In the genomic region with DNA sequence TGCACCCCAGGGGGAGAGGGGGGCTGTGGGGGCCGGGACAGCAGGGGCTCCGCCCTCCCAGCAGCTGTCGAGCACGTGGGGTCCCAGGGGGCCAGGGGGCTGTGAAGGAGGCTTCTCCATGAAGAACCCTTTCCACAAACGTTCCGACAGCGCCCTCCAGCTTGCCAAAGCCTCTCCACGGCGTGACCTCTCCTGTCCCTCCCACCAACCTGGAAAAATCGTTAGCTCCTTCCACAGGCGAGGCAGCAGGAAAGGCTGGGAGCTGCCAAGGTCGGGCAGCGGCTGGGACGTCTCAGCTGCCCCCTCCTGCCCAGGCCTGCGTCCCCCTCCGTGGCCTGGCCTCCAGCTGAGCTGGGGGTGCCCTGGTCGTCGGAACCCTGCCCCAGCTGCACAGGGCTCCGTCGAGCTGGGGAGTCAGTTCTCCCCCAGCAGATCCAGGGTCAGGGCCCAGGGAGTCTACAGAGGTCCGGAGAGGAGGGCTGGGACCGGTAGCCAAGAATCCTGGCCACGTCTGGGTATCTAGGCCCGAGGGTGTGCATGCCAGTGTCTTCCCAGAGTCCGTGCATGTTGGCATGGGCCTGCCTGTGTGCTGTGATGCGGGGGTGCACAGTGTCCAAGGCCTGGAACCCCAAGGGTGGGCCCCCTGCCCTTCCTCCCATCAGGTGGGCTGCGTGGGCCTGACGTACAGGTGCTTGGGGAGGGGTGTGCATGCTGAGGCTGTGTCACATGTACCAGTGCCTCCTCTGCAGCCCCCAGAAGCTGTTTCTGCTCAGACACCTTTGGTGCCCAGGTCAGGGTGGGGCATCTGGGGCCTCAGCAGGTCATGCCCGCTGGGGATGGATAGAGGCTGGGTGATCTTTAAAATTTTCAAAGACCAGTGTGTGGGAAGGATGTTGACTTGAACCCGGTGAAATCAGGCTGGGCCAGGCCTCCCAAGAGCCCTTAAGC, we compare ENCODE assay signal across 1 cellular context.
TF ChIP-seq lines count a peak whose summit lies in the region.

No MANE protein-coding gene starts in this region.

TF ChIP-seq in GM23338, 12 proteins besides CTCF, POLR2A, EP300 and RAD21 (continued from another document):
- TF ChIP-seq, protein P1, sequence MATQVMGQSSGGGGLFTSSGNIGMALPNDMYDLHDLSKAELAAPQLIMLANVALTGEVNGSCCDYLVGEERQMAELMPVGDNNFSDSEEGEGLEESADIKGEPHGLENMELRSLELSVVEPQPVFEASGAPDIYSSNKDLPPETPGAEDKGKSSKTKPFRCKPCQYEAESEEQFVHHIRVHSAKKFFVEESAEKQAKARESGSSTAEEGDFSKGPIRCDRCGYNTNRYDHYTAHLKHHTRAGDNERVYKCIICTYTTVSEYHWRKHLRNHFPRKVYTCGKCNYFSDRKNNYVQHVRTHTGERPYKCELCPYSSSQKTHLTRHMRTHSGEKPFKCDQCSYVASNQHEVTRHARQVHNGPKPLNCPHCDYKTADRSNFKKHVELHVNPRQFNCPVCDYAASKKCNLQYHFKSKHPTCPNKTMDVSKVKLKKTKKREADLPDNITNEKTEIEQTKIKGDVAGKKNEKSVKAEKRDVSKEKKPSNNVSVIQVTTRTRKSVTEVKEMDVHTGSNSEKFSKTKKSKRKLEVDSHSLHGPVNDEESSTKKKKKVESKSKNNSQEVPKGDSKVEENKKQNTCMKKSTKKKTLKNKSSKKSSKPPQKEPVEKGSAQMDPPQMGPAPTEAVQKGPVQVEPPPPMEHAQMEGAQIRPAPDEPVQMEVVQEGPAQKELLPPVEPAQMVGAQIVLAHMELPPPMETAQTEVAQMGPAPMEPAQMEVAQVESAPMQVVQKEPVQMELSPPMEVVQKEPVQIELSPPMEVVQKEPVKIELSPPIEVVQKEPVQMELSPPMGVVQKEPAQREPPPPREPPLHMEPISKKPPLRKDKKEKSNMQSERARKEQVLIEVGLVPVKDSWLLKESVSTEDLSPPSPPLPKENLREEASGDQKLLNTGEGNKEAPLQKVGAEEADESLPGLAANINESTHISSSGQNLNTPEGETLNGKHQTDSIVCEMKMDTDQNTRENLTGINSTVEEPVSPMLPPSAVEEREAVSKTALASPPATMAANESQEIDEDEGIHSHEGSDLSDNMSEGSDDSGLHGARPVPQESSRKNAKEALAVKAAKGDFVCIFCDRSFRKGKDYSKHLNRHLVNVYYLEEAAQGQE (IDR thresholded peaks at IDR 0.05; ENCODE audit: unreplicated experiment) = no peak
- TF ChIP-seq JUNB (IDR thresholded peaks at IDR 0.05; ENCODE audit: unreplicated experiment) = no peak
- TF ChIP-seq ZNF331 (CRISPR knock-in tag; IDR thresholded peaks at IDR 0.05; ENCODE audit: low read depth) = no peak
- TF ChIP-seq, protein P2, sequence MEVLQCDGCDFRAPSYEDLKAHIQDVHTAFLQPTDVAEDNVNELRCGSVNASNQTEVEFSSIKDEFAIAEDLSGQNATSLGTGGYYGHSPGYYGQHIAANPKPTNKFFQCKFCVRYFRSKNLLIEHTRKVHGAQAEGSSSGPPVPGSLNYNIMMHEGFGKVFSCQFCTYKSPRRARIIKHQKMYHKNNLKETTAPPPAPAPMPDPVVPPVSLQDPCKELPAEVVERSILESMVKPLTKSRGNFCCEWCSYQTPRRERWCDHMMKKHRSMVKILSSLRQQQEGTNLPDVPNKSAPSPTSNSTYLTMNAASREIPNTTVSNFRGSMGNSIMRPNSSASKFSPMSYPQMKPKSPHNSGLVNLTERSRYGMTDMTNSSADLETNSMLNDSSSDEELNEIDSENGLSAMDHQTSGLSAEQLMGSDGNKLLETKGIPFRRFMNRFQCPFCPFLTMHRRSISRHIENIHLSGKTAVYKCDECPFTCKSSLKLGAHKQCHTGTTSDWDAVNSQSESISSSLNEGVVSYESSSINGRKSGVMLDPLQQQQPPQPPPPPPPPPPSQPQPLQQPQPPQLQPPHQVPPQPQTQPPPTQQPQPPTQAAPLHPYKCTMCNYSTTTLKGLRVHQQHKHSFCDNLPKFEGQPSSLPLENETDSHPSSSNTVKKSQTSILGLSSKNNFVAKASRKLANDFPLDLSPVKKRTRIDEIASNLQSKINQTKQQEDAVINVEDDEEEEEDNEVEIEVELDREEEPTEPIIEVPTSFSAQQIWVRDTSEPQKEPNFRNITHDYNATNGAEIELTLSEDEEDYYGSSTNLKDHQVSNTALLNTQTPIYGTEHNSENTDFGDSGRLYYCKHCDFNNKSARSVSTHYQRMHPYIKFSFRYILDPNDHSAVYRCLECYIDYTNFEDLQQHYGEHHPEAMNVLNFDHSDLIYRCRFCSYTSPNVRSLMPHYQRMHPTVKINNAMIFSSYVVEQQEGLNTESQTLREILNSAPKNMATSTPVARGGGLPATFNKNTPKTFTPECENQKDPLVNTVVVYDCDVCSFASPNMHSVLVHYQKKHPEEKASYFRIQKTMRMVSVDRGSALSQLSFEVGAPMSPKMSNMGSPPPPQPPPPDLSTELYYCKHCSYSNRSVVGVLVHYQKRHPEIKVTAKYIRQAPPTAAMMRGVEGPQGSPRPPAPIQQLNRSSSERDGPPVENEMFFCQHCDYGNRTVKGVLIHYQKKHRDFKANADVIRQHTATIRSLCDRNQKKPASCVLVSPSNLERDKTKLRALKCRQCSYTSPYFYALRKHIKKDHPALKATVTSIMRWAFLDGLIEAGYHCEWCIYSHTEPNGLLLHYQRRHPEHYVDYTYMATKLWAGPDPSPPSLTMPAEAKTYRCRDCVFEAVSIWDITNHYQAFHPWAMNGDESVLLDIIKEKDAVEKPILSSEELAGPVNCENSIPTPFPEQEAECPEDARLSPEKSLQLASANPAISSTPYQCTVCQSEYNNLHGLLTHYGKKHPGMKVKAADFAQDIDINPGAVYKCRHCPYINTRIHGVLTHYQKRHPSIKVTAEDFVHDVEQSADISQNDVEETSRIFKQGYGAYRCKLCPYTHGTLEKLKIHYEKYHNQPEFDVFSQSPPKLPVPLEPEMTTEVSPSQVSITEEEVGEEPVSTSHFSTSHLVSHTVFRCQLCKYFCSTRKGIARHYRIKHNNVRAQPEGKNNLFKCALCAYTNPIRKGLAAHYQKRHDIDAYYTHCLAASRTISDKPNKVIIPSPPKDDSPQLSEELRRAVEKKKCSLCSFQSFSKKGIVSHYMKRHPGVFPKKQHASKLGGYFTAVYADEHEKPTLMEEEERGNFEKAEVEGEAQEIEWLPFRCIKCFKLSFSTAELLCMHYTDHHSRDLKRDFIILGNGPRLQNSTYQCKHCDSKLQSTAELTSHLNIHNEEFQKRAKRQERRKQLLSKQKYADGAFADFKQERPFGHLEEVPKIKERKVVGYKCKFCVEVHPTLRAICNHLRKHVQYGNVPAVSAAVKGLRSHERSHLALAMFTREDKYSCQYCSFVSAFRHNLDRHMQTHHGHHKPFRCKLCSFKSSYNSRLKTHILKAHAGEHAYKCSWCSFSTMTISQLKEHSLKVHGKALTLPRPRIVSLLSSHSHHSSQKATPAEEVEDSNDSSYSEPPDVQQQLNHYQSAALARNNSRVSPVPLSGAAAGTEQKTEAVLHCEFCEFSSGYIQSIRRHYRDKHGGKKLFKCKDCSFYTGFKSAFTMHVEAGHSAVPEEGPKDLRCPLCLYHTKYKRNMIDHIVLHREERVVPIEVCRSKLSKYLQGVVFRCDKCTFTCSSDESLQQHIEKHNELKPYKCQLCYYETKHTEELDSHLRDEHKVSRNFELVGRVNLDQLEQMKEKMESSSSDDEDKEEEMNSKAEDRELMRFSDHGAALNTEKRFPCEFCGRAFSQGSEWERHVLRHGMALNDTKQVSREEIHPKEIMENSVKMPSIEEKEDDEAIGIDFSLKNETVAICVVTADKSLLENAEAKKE (CRISPR knock-in tag; IDR thresholded peaks at IDR 0.05) = no peak
- no peak for TF ChIP-seq EZH2phosphoT487 (IDR thresholded peaks at IDR 0.05; ENCODE audit: unreplicated experiment)
- TF ChIP-seq CREB1 (CRISPR knock-in tag; IDR thresholded peaks at IDR 0.05; ENCODE audit: low read depth) = no peak
- TF ChIP-seq, protein P3, sequence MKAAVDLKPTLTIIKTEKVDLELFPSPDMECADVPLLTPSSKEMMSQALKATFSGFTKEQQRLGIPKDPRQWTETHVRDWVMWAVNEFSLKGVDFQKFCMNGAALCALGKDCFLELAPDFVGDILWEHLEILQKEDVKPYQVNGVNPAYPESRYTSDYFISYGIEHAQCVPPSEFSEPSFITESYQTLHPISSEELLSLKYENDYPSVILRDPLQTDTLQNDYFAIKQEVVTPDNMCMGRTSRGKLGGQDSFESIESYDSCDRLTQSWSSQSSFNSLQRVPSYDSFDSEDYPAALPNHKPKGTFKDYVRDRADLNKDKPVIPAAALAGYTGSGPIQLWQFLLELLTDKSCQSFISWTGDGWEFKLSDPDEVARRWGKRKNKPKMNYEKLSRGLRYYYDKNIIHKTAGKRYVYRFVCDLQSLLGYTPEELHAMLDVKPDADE (IDR thresholded peaks at IDR 0.05) = no peak
- TF ChIP-seq STAT1 (IDR thresholded peaks at IDR 0.05; ENCODE audit: unreplicated experiment) = no peak
